Comparison of ENCODE assay signal across 18 cellular contexts in the genomic region with DNA sequence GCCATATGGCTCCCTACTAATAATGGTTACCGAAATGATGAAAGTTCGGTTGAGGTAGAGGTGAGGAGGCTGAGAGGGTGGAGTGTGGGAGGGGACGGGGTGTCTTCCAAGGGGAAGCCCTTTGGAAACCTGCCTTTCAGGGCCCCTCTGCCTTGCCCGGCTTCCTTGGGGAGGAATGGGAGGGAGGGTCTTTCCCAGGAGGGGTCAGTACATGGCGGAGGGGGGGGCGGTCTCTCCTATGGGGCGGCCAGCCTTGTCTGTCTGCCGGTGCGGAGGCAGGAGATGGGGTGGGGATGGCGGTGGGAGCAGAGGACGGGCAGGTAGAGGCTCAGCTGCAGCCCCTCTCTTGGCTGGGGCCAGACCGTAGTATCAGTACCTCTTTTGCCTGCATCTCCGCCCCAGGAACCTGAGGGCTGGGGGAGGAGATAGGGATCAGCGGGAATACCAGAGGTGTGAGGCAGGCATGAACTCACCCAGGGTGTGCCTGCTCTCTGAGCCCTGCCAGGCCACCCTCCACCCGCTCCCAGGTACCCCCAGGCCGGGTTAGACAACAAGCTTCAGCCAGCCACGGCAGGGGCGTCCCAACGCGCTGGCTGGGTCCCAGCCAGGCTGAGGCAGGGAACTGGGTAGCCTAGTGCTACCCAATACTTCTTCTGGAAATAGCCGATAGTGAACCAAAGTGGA.
DNase-seq lines count a peak whose midpoint lies in the region; ATAC-seq, FAIRE-seq and TF ChIP-seq lines count a peak whose summit lies in the region.
"Had no signal": no experiment of that assay in that cellular context is flagged by ENCODE, and none has a peak within 500 bp of the region (broad histone marks: within the 10 kb centered on the region; RNA-seq: fewer than 3 reads in every experiment).

No MANE protein-coding gene starts in this region.

- H3K36me3 ChIP-seq in H1 (ENCODE audit: control insufficient read depth in 2 of 4, insufficient read depth in 4 of 4, low read length in 3 of 4) (no peaks in the 10 kb centered on the region), mesendoderm (ENCODE audit: control insufficient read depth, insufficient read depth, low read length) (no peaks in the 10 kb centered on the region), aorta (ENCODE audit: control insufficient read depth in 1 of 2, insufficient read depth in 2 of 2, low read length in 1 of 2) (no peaks in the 10 kb centered on the region)

- H3K79me1 ChIP-seq in H1 (ENCODE audit: low read depth, low read length) (no peaks in the 10 kb centered on the region), mesendoderm (ENCODE audit: low read length) (no peaks in the 10 kb centered on the region)

- no peak overlapping the region for H4K5ac ChIP-seq in H1 (ENCODE audit: insufficient read length, low read depth, low read length)
- no peak overlapping the region for H4K5ac ChIP-seq in mesendoderm (ENCODE audit: low read length)

- no peaks in the 10 kb centered on the region for H4K20me1 ChIP-seq in H1 (replicated peaks in 1 of 2; ENCODE audit: control insufficient read depth in 1 of 2, insufficient read depth in 2 of 2, low read length in 2 of 2)

- TF ChIP-seq RAD21 in H1 (IDR thresholded peaks at IDR 0.05 in 1 of 2, conservative IDR thresholded peaks at IDR 0.05 in 1 of 2; ENCODE audit: low read depth in 2 of 2, low read length in 2 of 2), result no peak

- no peak overlapping the region; the same call in 1 of the 2 replicates for H2BK12ac ChIP-seq in H1 (ENCODE audit: low read depth, low read length)

- H3K27me3 ChIP-seq in H1 (replicated peaks in 1 of 4; ENCODE audit: control insufficient read depth in 3 of 4, extremely low read depth in 1 of 4, insufficient read depth in 3 of 4, low read length in 3 of 4) (no peaks in the 10 kb centered on the region; a peak in 1 of 7 replicates), mesendoderm (ENCODE audit: insufficient read depth, low read length, poor library complexity) (no peaks in the 10 kb centered on the region), aorta (ENCODE audit: control insufficient read depth in 1 of 2, insufficient read depth in 2 of 2, low read length in 1 of 2) (no peaks in the 10 kb centered on the region)

- no peak for TF ChIP-seq POLR2A in H1 (IDR thresholded peaks at IDR 0.05; ENCODE audit: control extremely low read depth in 1 of 2, low read depth in 2 of 2, low read length in 2 of 2)

- CTCF ChIA-PET in H1 (lab: Charles Lee; ENCODE audit: partially characterized antibody), result interaction anchor here (1.2 to 1.6 kb wide), 2 partner anchors 9 to 11 kb away, joined by 3 to 7 read pairs; no protein-coding TSS in a partner anchor

- no peak overlapping the region; the same call in 1 of the 2 replicates for H2AK5ac ChIP-seq in H1 (ENCODE audit: low read depth, low read length)
- no peak overlapping the region for H2AK5ac ChIP-seq in mesendoderm (ENCODE audit: low read length)

- TF ChIP-seq CTCF in H1 (IDR thresholded peaks at IDR 0.05; ENCODE audit: control extremely low read depth in 1 of 3, insufficient read depth in 1 of 3, low read depth in 1 of 3, low read length in 3 of 3), result no peak

- no peak overlapping the region for H3K56ac ChIP-seq in H1 (replicated peaks; ENCODE audit: insufficient read length, low read depth, low read length)
- H3K56ac ChIP-seq in mesendoderm (ENCODE audit: low read length), result no peak overlapping the region

- H3K4ac ChIP-seq in H1 (replicated peaks; ENCODE audit: insufficient read length, low read depth, low read length) (no peak overlapping the region), mesendoderm (ENCODE audit: low read depth, low read length) (no peak overlapping the region)

- H2BK15ac ChIP-seq in H1 (ENCODE audit: low read length) (0 out of 2 replicates have a peak overlapping the region, but pooled peaks have one; percentile 10), mesendoderm (replicated peaks; ENCODE audit: low read depth) (no peak overlapping the region)

- H3K4me3 Mint-ChIP-seq in effector memory CD8-positive, alpha-beta T cell, result no peak overlapping the region
- H3K4me3 Mint-ChIP-seq: CD4-positive, alpha-beta memory T cell; GM23338; IgD-negative memory B cell had no signal

- WGBS in H1 (ENCODE audit: extremely low coverage in 1 of 2, insufficient coverage in 1 of 2, insufficient read length in 1 of 2, insufficient replicate concordance in 2 of 2, low coverage in 1 of 2, low lambda C conversion rate in 2 of 2, missing lambda C conversion rate in 1 of 2), 2 experiments, result 85% methylated on average over 19 of the region's 21 CpGs; no CpG with 5 or more reads in 1 of the 2 experiments
- no CpG with 5 or more reads among the region's 21 CpGs for WGBS in mesendoderm (ENCODE audit: extremely low coverage, insufficient coverage, low lambda C conversion rate)
- WGBS in aorta, 2 donors, result 89 to 92% methylated on average over 19 to 21 of the region's 21 CpGs

- H2BK5ac ChIP-seq in H1 (ENCODE audit: low read depth, low read length), result no peak overlapping the region
- no peak overlapping the region for H2BK5ac ChIP-seq in mesendoderm (ENCODE audit: low read length)

- intact Hi-C loops in aorta (cut with DNase I), result no loop called here

- H3K14ac ChIP-seq in H1 (ENCODE audit: insufficient read length), result no peak overlapping the region

- no peak overlapping the region for H4K91ac ChIP-seq in H1 (replicated peaks; ENCODE audit: insufficient read length, low read length)

- H3K9me3 Mint-ChIP-seq in effector memory CD8-positive, alpha-beta T cell, result no peaks in the 10 kb centered on the region
- H3K9me3 Mint-ChIP-seq: CD4-positive, alpha-beta memory T cell; GM23338 had no signal

- H3K23ac ChIP-seq in H1 (ENCODE audit: insufficient read length) (no peak overlapping the region), mesendoderm (ENCODE audit: low read length) (no peak overlapping the region)

- no peaks in the 10 kb centered on the region for H3K79me2 ChIP-seq in H1 (ENCODE audit: control insufficient read depth in 1 of 2, insufficient read depth in 2 of 2, low read length in 2 of 2)
- no peaks in the 10 kb centered on the region for H3K79me2 ChIP-seq in mesendoderm (ENCODE audit: control insufficient read depth, insufficient read depth, low read length)

- TF ChIP-seq EP300 in H1 (IDR thresholded peaks at IDR 0.05; ENCODE audit: borderline replicate concordance in 1 of 2, low read depth in 2 of 2, low read length in 2 of 2), result no peak

- no peak overlapping the region for H2BK20ac ChIP-seq in H1 (ENCODE audit: low read length)

- FAIRE-seq in H1 (lab: Jason Lieb, UNC), result no peak
- FAIRE-seq: D721Med had no signal

- H3K36me3 Mint-ChIP-seq in effector memory CD8-positive, alpha-beta T cell (ENCODE audit: insufficient read depth), result no peaks in the 10 kb centered on the region
- H3K36me3 Mint-ChIP-seq: CD4-positive, alpha-beta memory T cell; IgD-negative memory B cell had no signal

- H3K9ac ChIP-seq in H1 (replicated peaks in 1 of 4; ENCODE audit: extremely low read depth in 1 of 4, low read depth in 3 of 4, low read length in 3 of 4), result no peak overlapping the region
- no peak overlapping the region for H3K9ac ChIP-seq in mesendoderm (ENCODE audit: low read length)

- no peak overlapping the region for H3K27ac Mint-ChIP-seq in effector memory CD8-positive, alpha-beta T cell
- H3K27ac Mint-ChIP-seq: GM23338, IgD-negative memory B cell had no signal

- ATAC-seq in aorta (ENCODE audit: low FRiP score) (peak; percentile 21), HG03432 (IDR thresholded peaks at IDR 0.05; ENCODE audit: unreplicated experiment) (no peak)
- no peak for ATAC-seq in effector memory CD8-positive, alpha-beta T cell (replicated peaks)
- ATAC-seq: GM23338 had no signal

- H3K9me3 ChIP-seq in H1 (ENCODE audit: insufficient read depth in 2 of 2, low read depth in 1 of 2, low read length in 1 of 2), result no peaks in the 10 kb centered on the region
- no peaks in the 10 kb centered on the region for H3K9me3 ChIP-seq in aorta (ENCODE audit: control insufficient read depth, low read length)

- peaks cover 22 to 77% of the 10 kb centered on the region in 2 donors for H3K27me3 Mint-ChIP-seq in effector memory CD8-positive, alpha-beta T cell

- H3K4me1 ChIP-seq in H1 (replicated peaks in 1 of 4; ENCODE audit: control insufficient read depth in 3 of 4, insufficient read depth in 4 of 4, low read length in 3 of 4), result peaks cover 0 to 4% (median 3%) of the 10 kb centered on the region in 4 experiments; a peak in 4 of 7 replicates
- no peaks in the 10 kb centered on the region for H3K4me1 ChIP-seq in mesendoderm (ENCODE audit: control insufficient read depth, low read depth, low read length)
- no peaks in the 10 kb centered on the region for H3K4me1 ChIP-seq in aorta (ENCODE audit: control insufficient read depth in 1 of 2, insufficient read depth in 2 of 2, low read length in 2 of 2)

- no peak overlapping the region for H3K4me3 ChIP-seq in H1 (ENCODE audit: extremely low read depth in 1 of 4, insufficient read depth in 2 of 4, low read depth in 3 of 4, low read length in 4 of 4)
- H3K4me3 ChIP-seq in mesendoderm (ENCODE audit: low read length), result no peak overlapping the region
- no peak overlapping the region for H3K4me3 ChIP-seq in aorta (ENCODE audit: low read length in 2 of 2)
- H3K4me3 ChIP-seq: GM23338 had no signal

- no peaks in the 10 kb centered on the region for H3K4me1 Mint-ChIP-seq in effector memory CD8-positive, alpha-beta T cell (ENCODE audit: low read depth in 2 of 2)
- H3K4me1 Mint-ChIP-seq: CD4-positive, alpha-beta memory T cell; IgD-negative memory B cell had no signal

- H2AFZ ChIP-seq in H1 (ENCODE audit: low read length), result no peak overlapping the region
- H2AFZ ChIP-seq: GM23338 had no signal

- H2BK120ac ChIP-seq in H1 (replicated peaks; ENCODE audit: low read depth, low read length) (no peak overlapping the region), mesendoderm (ENCODE audit: low read depth, low read length) (no peak overlapping the region)

- no peak overlapping the region for H3K4me2 ChIP-seq in H1 (ENCODE audit: insufficient read depth in 1 of 2, low read depth in 2 of 2, low read length in 2 of 2)
- no peak overlapping the region for H3K4me2 ChIP-seq in mesendoderm (ENCODE audit: low read length)
- H3K4me2 ChIP-seq: GM23338 had no signal

- H3K18ac ChIP-seq in H1 (ENCODE audit: extremely low read depth, low read length) (no peak overlapping the region; the same call in 1 of the 2 replicates), mesendoderm (ENCODE audit: low read length) (no peak overlapping the region)

- H3K23me2 ChIP-seq in H1 (ENCODE audit: low read depth, low read length), result no peaks in the 10 kb centered on the region

- POLR2A ChIA-PET in H1 (lab: Charles Lee; ENCODE audit: partially characterized antibody), result interaction anchor here (1.5 to 1.6 kb wide), 2 partner anchors 11 kb away, joined by 5 to 6 read pairs; no protein-coding TSS in a partner anchor

- H4K8ac ChIP-seq in H1 (ENCODE audit: extremely low read depth, insufficient read depth, low read length) (peak overlapping the region; percentile 72; the same call in 1 of the 2 replicates), mesendoderm (ENCODE audit: low read depth, low read length) (no peak overlapping the region)

- DNase-seq in HPDE6-E6E7 (ENCODE audit: extremely low spot score) (peak; percentile 88), H1 (ENCODE audit: low read depth in 1 of 2, low spot score in 2 of 2) (no peak), mesendoderm (peak; percentile 75), aorta (no peak), NCI-H748 (lab: John Stamatoyannopoulos, UW; ENCODE audit: unreplicated experiment) (no peak)
- no peak for DNase-seq in effector memory CD8-positive, alpha-beta T cell
- DNase-seq: ACHN; CD4-positive, alpha-beta memory T cell; DMS79 treated with DMSO at 0.1 percent for 48 hours; GF-D8; MV-4-11; NCI-H1417 treated with DMSO at 0.1 percent for 48 hours; NCI-H2029; NCI-H510A treated with DMSO at 0.1 percent for 48 hours had no signal

- H3K27ac ChIP-seq in H1 (ENCODE audit: low read depth, low read length), result no peak overlapping the region
- no peak overlapping the region for H3K27ac ChIP-seq in mesendoderm (ENCODE audit: low read depth, low read length)
- H3K27ac ChIP-seq in aorta (ENCODE audit: low read depth in 1 of 2, low read length in 2 of 2), result no peak overlapping the region

Comparison
In these comparisons a context has a peak if more than half of its experiments do, and no peak if none do; other contexts are left out.
1. DNase-seq: peak in HPDE6-E6E7 (single experiment) and mesendoderm (single experiment); none in H1 (0 of 2), aorta (0 of 2), NCI-H748 (single experiment) and effector memory CD8-positive, alpha-beta T cell (0 of 3).